In the genomic region with DNA sequence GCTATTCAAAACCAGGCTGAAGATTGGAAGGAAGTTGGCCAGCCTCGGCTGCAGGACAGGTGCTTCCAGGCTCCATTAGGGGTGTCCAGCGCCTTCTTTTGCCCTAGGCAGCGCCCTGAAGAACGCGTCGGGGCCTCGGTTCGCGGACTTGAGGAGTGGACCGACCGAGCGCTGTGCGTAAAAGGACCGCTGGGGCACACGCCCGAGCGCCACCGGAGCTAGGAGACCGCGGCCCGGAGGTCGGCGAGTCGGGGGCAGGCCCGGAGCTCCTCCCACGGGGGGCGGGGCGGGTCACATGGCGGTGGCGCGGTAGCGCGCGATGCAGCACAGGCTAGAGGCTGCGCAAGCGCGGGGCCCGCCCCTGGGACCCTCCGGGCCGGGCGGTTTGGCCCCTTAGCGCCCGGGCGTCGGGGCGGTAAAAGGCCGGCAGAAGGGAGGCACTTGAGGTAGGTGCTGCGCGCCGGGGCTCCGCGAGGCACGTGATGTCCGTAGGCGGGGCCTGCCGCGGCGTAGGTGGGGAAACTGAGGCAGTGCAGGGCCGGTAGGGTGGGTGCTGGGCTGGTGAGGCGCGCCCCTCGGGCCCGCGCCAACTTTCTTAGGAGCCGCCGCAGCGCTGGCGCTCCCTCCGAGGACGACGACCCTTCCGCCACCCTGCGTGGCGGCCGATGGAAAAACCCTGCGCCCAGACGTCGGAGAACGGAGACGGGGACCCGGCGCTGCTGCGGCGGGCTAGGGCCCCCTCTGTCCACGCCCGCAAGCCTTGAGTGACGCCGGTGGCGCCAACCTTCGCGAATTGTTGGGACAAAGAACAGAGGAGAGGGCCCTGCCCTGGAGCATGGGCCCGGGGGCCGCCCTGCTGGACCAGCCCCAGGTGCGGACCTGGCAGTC, we compare ENCODE assay signal across 7 cellular contexts.
A peak's percentile ranks its signal among the peaks of the same experiment; 100 is the strongest.
DNase-seq lines count a peak whose midpoint lies in the region; ATAC-seq and TF ChIP-seq lines count a peak whose summit lies in the region.

A gene with protein sequence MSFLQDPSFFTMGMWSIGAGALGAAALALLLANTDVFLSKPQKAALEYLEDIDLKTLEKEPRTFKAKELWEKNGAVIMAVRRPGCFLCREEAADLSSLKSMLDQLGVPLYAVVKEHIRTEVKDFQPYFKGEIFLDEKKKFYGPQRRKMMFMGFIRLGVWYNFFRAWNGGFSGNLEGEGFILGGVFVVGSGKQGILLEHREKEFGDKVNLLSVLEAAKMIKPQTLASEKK (plus strand): TSS at position 354 of the 888 bp plus-strand sequence. CDS start 11,917 bp downstream, outside the sequence.

- peak; percentile 96 for ATAC-seq in GM18505 (IDR thresholded peaks at IDR 0.05; ENCODE audit: unreplicated experiment)
- ATAC-seq in HG02759 (IDR thresholded peaks at IDR 0.05; ENCODE audit: unreplicated experiment), result peak; percentile 96
- peak; percentile 89 for ATAC-seq in central memory CD8-positive, alpha-beta T cell (replicated peaks; ENCODE audit: extremely low read depth, poor library complexity, severe bottlenecking)

- H3K27ac Mint-ChIP-seq in central memory CD8-positive, alpha-beta T cell (ENCODE audit: low read depth), result no peak within 1 kb of the TSS

- DNase-seq in NCI-H146 (lab: John Stamatoyannopoulos, UW) (peak; percentile 89), kidney glomerular epithelial cell (lab: John Stamatoyannopoulos, UW) (peak; percentile 32)
- peak; percentile 64 for DNase-seq in activated CD4-positive, alpha-beta T cell treated with anti-CD3 and anti-CD28 coated beads for 1 hour
- peak; percentile 38 to 64 for DNase-seq in central memory CD8-positive, alpha-beta T cell (ENCODE audit: low spot score in 2 of 2)
- DNase-seq in stimulated activated CD4-positive, alpha-beta T cell treated with anti-CD3 and anti-CD28 coated beads, Interleukin-1b, Interleukin-23, amount 100 ng/mL, for 1 hour (ENCODE audit: low read depth in 2 of 2), result peak; percentile 39 to 77

- H3K9me3 Mint-ChIP-seq in central memory CD8-positive, alpha-beta T cell, result no peaks in the 10 kb centered on the region

- peaks cover 9% of the 10 kb centered on the region for H3K4me1 Mint-ChIP-seq in central memory CD8-positive, alpha-beta T cell

- peaks cover 8% of the 10 kb centered on the region for H3K27me3 Mint-ChIP-seq in central memory CD8-positive, alpha-beta T cell

- no peaks in the 10 kb centered on the region for H3K36me3 Mint-ChIP-seq in central memory CD8-positive, alpha-beta T cell (ENCODE audit: insufficient read depth)

- peak within 1 kb of the TSS; percentile 89 for H3K4me3 Mint-ChIP-seq in central memory CD8-positive, alpha-beta T cell

- TF ChIP-seq POLR2A in GM18505 (IDR thresholded peaks at IDR 0.05; ENCODE audit: borderline replicate concordance, extremely low read depth, insufficient read depth, insufficient read length), result peak; percentile 54

Comparison
In these comparisons a context has a peak if more than half of its experiments do, and no peak if none do; other contexts are left out.
1. Peak in every context shown above with its lines: DNase-seq and ATAC-seq.
2. DNase-seq: peak in every context shown above with its lines; median percentile 89 in NCI-H146; 64 in activated CD4-positive, alpha-beta T cell treated with anti-CD3 and anti-CD28 coated beads for 1 hour; 58 in stimulated activated CD4-positive, alpha-beta T cell treated with anti-CD3 and anti-CD28 coated beads, Interleukin-1b, Interleukin-23, amount 100 ng/mL, for 1 hour; 51 in central memory CD8-positive, alpha-beta T cell; 32 in kidney glomerular epithelial cell.